Comparison of ENCODE assay signal across 11 cellular contexts in genomic region chr2:176158306-176158643, GRCh38. TPM values are rescaled to one million over a fixed set of nuclear protein-coding genes. Genes with fewer than 3 reads are reported as not detected.
A peak's percentile ranks its signal among the peaks of the same experiment; 100 is the strongest.
DNase-seq lines count a peak whose midpoint lies in the region; ATAC-seq and TF ChIP-seq lines count a peak whose summit lies in the region.
"Had no signal": no experiment of that assay in that cellular context is flagged by ENCODE, and none has a peak within 500 bp of the region (broad histone marks: within the 10 kb centered on the region; RNA-seq: fewer than 3 reads in every experiment).

No MANE protein-coding gene starts in this region.

- H3K4me3 Mint-ChIP-seq in CD4-positive, alpha-beta T cell: peak overlapping the region; percentile 63
- peak overlapping the region; percentile 18 for H3K4me3 Mint-ChIP-seq in activated naive CD8-positive, alpha-beta T cell treated with anti-CD3 and anti-CD28 coated beads for 36 hours
- peak overlapping the region; percentile 79 to 89 (median 83) for H3K4me3 Mint-ChIP-seq in nephron
- H3K4me3 Mint-ChIP-seq in activated CD4-positive, alpha-beta T cell treated with anti-CD3 and anti-CD28 coated beads for 36 hours: no peak overlapping the region

- no peak overlapping the region for H3K27ac Mint-ChIP-seq in CD4-positive, alpha-beta T cell
- H3K27ac Mint-ChIP-seq in activated naive CD8-positive, alpha-beta T cell treated with anti-CD3 and anti-CD28 coated beads for 36 hours: no peak overlapping the region
- peak overlapping the region; percentile 95 to 99 (median 99) for H3K27ac Mint-ChIP-seq in nephron
- no peak overlapping the region for H3K27ac Mint-ChIP-seq in activated CD4-positive, alpha-beta T cell treated with anti-CD3 and anti-CD28 coated beads for 36 hours

- no peaks in the 10 kb centered on the region for H3K9me3 ChIP-seq in CD4-positive, alpha-beta T cell (ENCODE audit: control insufficient read depth, low read length)

- no peak for DNase-seq in CD4-positive, alpha-beta T cell
- peak; percentile 37 for DNase-seq in Daoy (ENCODE audit: low read depth)
- no peak for DNase-seq in activated naive CD8-positive, alpha-beta T cell treated with anti-CD3 and anti-CD28 coated beads for 36 hours
- DNase-seq in stimulated activated CD4-positive, alpha-beta T cell treated with anti-CD3 and anti-CD28 coated beads, Interleukin-1b, Interleukin-23, amount 100 ng/mL, for 48 hours: no peak
- no peak for DNase-seq in activated CD4-positive, alpha-beta T cell treated with anti-CD3 and anti-CD28 coated beads for 36 hours
- DNase-seq: stimulated activated CD4-positive, alpha-beta T cell treated with anti-CD3 and anti-CD28 coated beads, Interleukin-2, amount 100 ng/mL, for 24 hours; stimulated activated naive CD4-positive, alpha-beta T cell treated with Interleukin-2 at 50 U/mL for 16 hours had no signal

- ATAC-seq in CD4-positive, alpha-beta T cell (ENCODE audit: poor library complexity): no peak
- no peak for ATAC-seq in activated CD4-positive, alpha-beta T cell treated with anti-CD3 and anti-CD28 coated beads for 36 hours
- ATAC-seq in HG03342 (IDR thresholded peaks at IDR 0.05; ENCODE audit: unreplicated experiment): no peak
- ATAC-seq: HCT116 had no signal

- H3K4me1 Mint-ChIP-seq in CD4-positive, alpha-beta T cell (ENCODE audit: low read depth): peaks cover 22% of the 10 kb centered on the region
- H3K4me1 Mint-ChIP-seq in activated naive CD8-positive, alpha-beta T cell treated with anti-CD3 and anti-CD28 coated beads for 36 hours: peaks cover 18% of the 10 kb centered on the region
- peaks cover 71% of the 10 kb centered on the region for H3K4me1 Mint-ChIP-seq in nephron
- peaks cover 13% of the 10 kb centered on the region for H3K4me1 Mint-ChIP-seq in activated CD4-positive, alpha-beta T cell treated with anti-CD3 and anti-CD28 coated beads for 36 hours

- H3K9me3 Mint-ChIP-seq in CD4-positive, alpha-beta T cell: no peaks in the 10 kb centered on the region
- H3K9me3 Mint-ChIP-seq in activated naive CD8-positive, alpha-beta T cell treated with anti-CD3 and anti-CD28 coated beads for 36 hours: peaks cover 4% of the 10 kb centered on the region
- no peaks in the 10 kb centered on the region for H3K9me3 Mint-ChIP-seq in nephron
- no peaks in the 10 kb centered on the region for H3K9me3 Mint-ChIP-seq in activated CD4-positive, alpha-beta T cell treated with anti-CD3 and anti-CD28 coated beads for 36 hours (ENCODE audit: low read depth)

- no peak overlapping the region for H3K27ac ChIP-seq in CD4-positive, alpha-beta T cell (ENCODE audit: low read depth, low read length)

- H3K27me3 ChIP-seq in CD4-positive, alpha-beta T cell (ENCODE audit: control insufficient read depth, insufficient read depth, low read length): peaks cover 99% of the 10 kb centered on the region

- no peak for TF ChIP-seq CTCF in CD4-positive, alpha-beta T cell (IDR thresholded peaks at IDR 0.05)
- TF ChIP-seq CTCF in nephron (IDR thresholded peaks at IDR 0.05; ENCODE audit: unreplicated experiment in 3 of 3): no peak

- POLR2A ChIA-PET in CD4-positive, alpha-beta T cell (lab: Charles Lee): no interaction called here
- POLR2A ChIA-PET in activated CD4-positive, alpha-beta T cell treated with anti-CD3 and anti-CD28 coated beads for 36 hours (lab: Charles Lee): no interaction called here

- intact Hi-C loops in CD4-positive, alpha-beta T cell (cut with DNase I, micrococcal nuclease): no loop called here
- intact Hi-C loops in activated CD4-positive, alpha-beta T cell treated with anti-CD3 and anti-CD28 coated beads for 36 hours (cut with DNase I, micrococcal nuclease): loop anchor here in 1 of 2 experiments (2.0 kb wide), 1 partner anchor 75 kb away; the partner anchor contains the start of gene EVX2

- H3K27me3 Mint-ChIP-seq in CD4-positive, alpha-beta T cell: peaks cover 93% of the 10 kb centered on the region
- peaks cover 94% of the 10 kb centered on the region for H3K27me3 Mint-ChIP-seq in activated naive CD8-positive, alpha-beta T cell treated with anti-CD3 and anti-CD28 coated beads for 36 hours
- H3K27me3 Mint-ChIP-seq in nephron (ENCODE audit: low read depth): peaks cover 18% of the 10 kb centered on the region
- H3K27me3 Mint-ChIP-seq in activated CD4-positive, alpha-beta T cell treated with anti-CD3 and anti-CD28 coated beads for 36 hours: peaks cover 67% of the 10 kb centered on the region

- H3K36me3 Mint-ChIP-seq in CD4-positive, alpha-beta T cell (ENCODE audit: low read depth): no peaks in the 10 kb centered on the region
- no peaks in the 10 kb centered on the region for H3K36me3 Mint-ChIP-seq in activated naive CD8-positive, alpha-beta T cell treated with anti-CD3 and anti-CD28 coated beads for 36 hours
- H3K36me3 Mint-ChIP-seq in nephron (ENCODE audit: low read depth): peaks cover 33% of the 10 kb centered on the region
- H3K36me3 Mint-ChIP-seq in activated CD4-positive, alpha-beta T cell treated with anti-CD3 and anti-CD28 coated beads for 36 hours (ENCODE audit: low read depth): no peaks in the 10 kb centered on the region

- CTCF ChIA-PET in CD4-positive, alpha-beta T cell (lab: Charles Lee): no interaction called here
- CTCF ChIA-PET in activated CD4-positive, alpha-beta T cell treated with anti-CD3 and anti-CD28 coated beads for 36 hours (lab: Charles Lee): interaction anchor here (0.7 kb wide), 1 partner anchor 1280 kb away, joined by 3 read pairs; no protein-coding TSS in a partner anchor

RNA-seq across cellular contexts. Expression of gene HOXD3, which starts 1.2 kb away (rescaled TPM):
- total RNA-seq in CD4-positive, alpha-beta T cell: not detected
- total RNA-seq in Daoy (2014; rRNA removed; shearing (Covaris generic)): 5.0 and 10.9 TPM in 2 replicates
- not detected for total RNA-seq in activated naive CD8-positive, alpha-beta T cell treated with anti-CD3 and anti-CD28 coated beads for 36 hours
- not detected for total RNA-seq in activated CD4-positive, alpha-beta T cell treated with anti-CD3 and anti-CD28 coated beads for 36 hours

RNA-seq across cellular contexts. Expression of gene HOXD4, which starts 6.9 kb away (rescaled TPM):
- not detected for total RNA-seq in CD4-positive, alpha-beta T cell
- 1.5 and 2.5 TPM in 2 replicates for total RNA-seq in Daoy (2014; rRNA removed; shearing (Covaris generic))
- total RNA-seq in activated naive CD8-positive, alpha-beta T cell treated with anti-CD3 and anti-CD28 coated beads for 36 hours: not detected
- not detected for total RNA-seq in activated CD4-positive, alpha-beta T cell treated with anti-CD3 and anti-CD28 coated beads for 36 hours

RNA-seq across cellular contexts. Expression of gene HOXD8, which starts 28.8 kb away (rescaled TPM):
- total RNA-seq in CD4-positive, alpha-beta T cell: not detected
- total RNA-seq in Daoy (2014; rRNA removed; shearing (Covaris generic)): 9.7 and 9.9 TPM in 2 replicates
- not detected for total RNA-seq in activated naive CD8-positive, alpha-beta T cell treated with anti-CD3 and anti-CD28 coated beads for 36 hours
- not detected for total RNA-seq in activated CD4-positive, alpha-beta T cell treated with anti-CD3 and anti-CD28 coated beads for 36 hours

RNA-seq across cellular contexts. Expression of gene HOXD1, which starts 30.2 kb away (rescaled TPM):
- not detected for total RNA-seq in CD4-positive, alpha-beta T cell
- total RNA-seq in Daoy (2014; rRNA removed; shearing (Covaris generic)): 1.3 and 3.0 TPM in 2 replicates
- not detected for total RNA-seq in activated naive CD8-positive, alpha-beta T cell treated with anti-CD3 and anti-CD28 coated beads for 36 hours
- not detected for total RNA-seq in activated CD4-positive, alpha-beta T cell treated with anti-CD3 and anti-CD28 coated beads for 36 hours
- total RNA-seq: osteoblast had no signal

RNA-seq across cellular contexts. Expression of gene HOXD9, which starts 35.8 kb away (rescaled TPM):
- total RNA-seq in CD4-positive, alpha-beta T cell: not detected
- 2.5 and 3.1 TPM in 2 replicates for total RNA-seq in Daoy (2014; rRNA removed; shearing (Covaris generic))
- total RNA-seq in activated naive CD8-positive, alpha-beta T cell treated with anti-CD3 and anti-CD28 coated beads for 36 hours: not detected
- total RNA-seq in activated CD4-positive, alpha-beta T cell treated with anti-CD3 and anti-CD28 coated beads for 36 hours: not detected

Comparison
In these comparisons a context has a peak if more than half of its experiments do, and no peak if none do; other contexts are left out.
1. H3K27ac Mint-ChIP-seq: peak in nephron (3 of 3); none in CD4-positive, alpha-beta T cell (single experiment), activated naive CD8-positive, alpha-beta T cell treated with anti-CD3 and anti-CD28 coated beads for 36 hours (single experiment) and activated CD4-positive, alpha-beta T cell treated with anti-CD3 and anti-CD28 coated beads for 36 hours (single experiment).
2. RNA of gene HOXD8, which starts 28.8 kb away (total RNA-seq): 9.7 to 9.9 TPM in Daoy; not detected in CD4-positive, alpha-beta T cell, not detected in activated naive CD8-positive, alpha-beta T cell treated with anti-CD3 and anti-CD28 coated beads for 36 hours and not detected in activated CD4-positive, alpha-beta T cell treated with anti-CD3 and anti-CD28 coated beads for 36 hours; every median in the first group is over 10 times any median in the second.